In the genomic region with DNA sequence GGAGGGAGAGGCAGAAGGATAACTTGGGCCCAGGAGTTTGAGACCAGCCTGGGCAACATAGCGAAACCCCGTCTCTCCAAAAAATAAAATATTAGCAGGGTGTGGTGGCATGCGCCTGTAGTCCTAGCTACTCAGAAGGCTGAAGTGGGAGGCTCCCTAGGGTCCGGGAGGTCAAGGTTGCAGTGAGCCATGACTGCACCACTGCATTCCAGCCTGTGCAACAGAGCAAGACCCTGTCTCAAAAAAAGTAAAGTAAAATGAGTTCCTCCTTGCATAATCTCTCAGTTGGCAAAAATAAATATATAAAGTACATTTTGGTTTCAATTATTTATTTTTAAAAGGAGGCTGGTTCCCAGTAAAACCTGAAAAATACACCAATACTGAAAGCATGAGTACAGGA, we compare ENCODE assay signal across 22 cellular contexts.
"Had no signal": no experiment of that assay in that cellular context is flagged by ENCODE, and none has a peak within 500 bp of the region (broad histone marks: within the 10 kb centered on the region; RNA-seq: fewer than 3 reads in every experiment).

No MANE protein-coding gene starts in this region.

- H3K27me3 Mint-ChIP-seq: naive thymus-derived CD4-positive, alpha-beta T cell; stimulated activated memory B cell treated with anti-CD40 and anti-IgM and Interleukin-4, amounts not matched to agents 10 μg/mL and 1 μg/mL and 100 μg/mL, for 72 hours; stimulated activated naive CD8-positive, alpha-beta T cell treated with anti-CD3 and anti-CD28 coated beads, Interleukin-15, Interleukin-2, amounts not matched to agents 100 ng/mL and 50 ng/mL, for 24 hours had no signal

- H3K27me3 ChIP-seq: dorsolateral prefrontal cortex, esophagus muscularis mucosa, gastroesophageal sphincter, neutrophil, spleen, testis, tibial nerve had no signal

- H3K27ac ChIP-seq: dorsolateral prefrontal cortex, epithelial cell of prostate, esophagus muscularis mucosa, gastroesophageal sphincter, neutrophil, psoas muscle, spleen, testis, tibial nerve had no signal

- H3K4me1 ChIP-seq: esophagus muscularis mucosa, psoas muscle, testis had no signal

- DNase-seq: cortex of kidney; dorsolateral prefrontal cortex; effector CD8-positive, alpha-beta T cell; kidney; mammary epithelial cell; naive thymus-derived CD4-positive, alpha-beta T cell; psoas muscle; retina; spleen; stimulated activated CD4-positive, alpha-beta T cell treated with anti-CD3 and anti-CD28 coated beads, Interleukin-15, amount 100 ng/mL, for 24 hours; stimulated activated CD4-positive, alpha-beta T cell treated with anti-CD3 and anti-CD28 coated beads, Interleukin-1b, Interleukin-23, amount 100 ng/mL, for 48 hours; stimulated activated CD4-positive, alpha-beta T cell treated with anti-CD3 and anti-CD28 coated beads, Interleukin-4, amount 100 ng/mL, for 24 hours; testis had no signal

- H3K4me3 ChIP-seq: dorsolateral prefrontal cortex, esophagus muscularis mucosa, gastroesophageal sphincter, psoas muscle, spleen, testis, tibial nerve had no signal

- H3K4me3 Mint-ChIP-seq: naive thymus-derived CD4-positive, alpha-beta T cell; stimulated activated memory B cell treated with anti-CD40 and anti-IgM and Interleukin-4, amounts not matched to agents 10 μg/mL and 1 μg/mL and 100 μg/mL, for 72 hours; stimulated activated naive CD8-positive, alpha-beta T cell treated with anti-CD3 and anti-CD28 coated beads, Interleukin-15, Interleukin-2, amounts not matched to agents 100 ng/mL and 50 ng/mL, for 24 hours had no signal

- ATAC-seq: gastroesophageal sphincter; left lobe of liver; naive thymus-derived CD4-positive, alpha-beta T cell; sciatic nerve; stimulated activated memory B cell treated with anti-CD40 and anti-IgM and Interleukin-4, amounts not matched to agents 10 μg/mL and 1 μg/mL and 100 μg/mL, for 72 hours had no signal

- H3K9me3 ChIP-seq: esophagus muscularis mucosa, gastroesophageal sphincter, neutrophil, psoas muscle, spleen, testis, tibial nerve had no signal

- H3K27ac Mint-ChIP-seq: stimulated activated memory B cell treated with anti-CD40 and anti-IgM and Interleukin-4, amounts not matched to agents 10 μg/mL and 1 μg/mL and 100 μg/mL, for 72 hours had no signal

- H3K9me3 Mint-ChIP-seq: naive thymus-derived CD4-positive, alpha-beta T cell; stimulated activated memory B cell treated with anti-CD40 and anti-IgM and Interleukin-4, amounts not matched to agents 10 μg/mL and 1 μg/mL and 100 μg/mL, for 72 hours; stimulated activated naive CD8-positive, alpha-beta T cell treated with anti-CD3 and anti-CD28 coated beads, Interleukin-15, Interleukin-2, amounts not matched to agents 100 ng/mL and 50 ng/mL, for 24 hours had no signal
